Comparison of ENCODE assay signal across 8 cellular contexts in genomic region chr1:77889240-77889637, GRCh38. TPM values are rescaled to one million over a fixed set of nuclear protein-coding genes. Genes with fewer than 3 reads are reported as not detected.
DNase-seq lines count a peak whose midpoint lies in the region; ATAC-seq and TF ChIP-seq lines count a peak whose summit lies in the region.

No MANE protein-coding gene starts in this region.

- peaks cover 11% of the 10 kb centered on the region for H3K27me3 Mint-ChIP-seq in activated T-helper 17 cell treated with anti-CD3 and anti-CD28 coated beads, Interleukin-2, amount 50 U/mL, for 72 hours

- peaks cover 24% of the 10 kb centered on the region for H3K36me3 ChIP-seq in left ventricle myocardium inferior
- no peaks in the 10 kb centered on the region for H3K36me3 ChIP-seq in rectal smooth muscle tissue (ENCODE audit: control insufficient read depth, insufficient read depth, low read length)

- H3K9ac ChIP-seq in rectal smooth muscle tissue (ENCODE audit: low read length), result peak overlapping the region; percentile 17

- H3K9me3 Mint-ChIP-seq in activated T-helper 17 cell treated with anti-CD3 and anti-CD28 coated beads, Interleukin-2, amount 50 U/mL, for 72 hours, result no peaks in the 10 kb centered on the region

- H3K27ac ChIP-seq in left ventricle myocardium inferior (replicated peaks) (peak overlapping the region; percentile 98), rectal smooth muscle tissue (ENCODE audit: low read depth, low read length) (peak overlapping the region; percentile 95)

- intact Hi-C loops in left ventricle myocardium inferior (cut with micrococcal nuclease), result loop anchor here (5.0 kb wide), 1 partner anchor 57 kb away; no protein-coding TSS in a partner anchor

- no peak for TF ChIP-seq CTCF in AG09309 (IDR thresholded peaks at IDR 0.05; ENCODE audit: control insufficient read depth, insufficient read depth, low read depth, low read length, missing control alignments)
- TF ChIP-seq CTCF in left ventricle myocardium inferior (IDR thresholded peaks at IDR 0.05; ENCODE audit: borderline replicate concordance), result no peak

- peaks cover 2% of the 10 kb centered on the region for H3K36me3 Mint-ChIP-seq in activated T-helper 17 cell treated with anti-CD3 and anti-CD28 coated beads, Interleukin-2, amount 50 U/mL, for 72 hours (ENCODE audit: low read depth)

- H3K27me3 ChIP-seq in left ventricle myocardium inferior (ENCODE audit: low read depth) (no peaks in the 10 kb centered on the region), rectal smooth muscle tissue (ENCODE audit: control insufficient read depth, insufficient read depth, low read length) (no peaks in the 10 kb centered on the region)

- H3K27ac Mint-ChIP-seq in activated T-helper 17 cell treated with anti-CD3 and anti-CD28 coated beads, Interleukin-2, amount 50 U/mL, for 72 hours, result no peak overlapping the region

- H3K4me3 ChIP-seq in AG09309 (ENCODE audit: control insufficient read depth, low read depth, low read length) (peak overlapping the region; percentile 68), left ventricle myocardium inferior (peak overlapping the region; percentile 85), rectal smooth muscle tissue (ENCODE audit: low read length) (peak overlapping the region; percentile 69)

- H3K4me3 Mint-ChIP-seq in activated T-helper 17 cell treated with anti-CD3 and anti-CD28 coated beads, Interleukin-2, amount 50 U/mL, for 72 hours, result peak overlapping the region; percentile 63

- H3K9me3 ChIP-seq in left ventricle myocardium inferior (replicated peaks), result no peaks in the 10 kb centered on the region

- H3K4me1 ChIP-seq in left ventricle myocardium inferior, result peaks cover 40% of the 10 kb centered on the region
- peaks cover 10% of the 10 kb centered on the region for H3K4me1 ChIP-seq in rectal smooth muscle tissue (ENCODE audit: control insufficient read depth, insufficient read depth, low read length)

- H3K4me1 Mint-ChIP-seq in activated T-helper 17 cell treated with anti-CD3 and anti-CD28 coated beads, Interleukin-2, amount 50 U/mL, for 72 hours, result peaks cover 5% of the 10 kb centered on the region

- ATAC-seq in activated T-helper 17 cell treated with anti-CD3 and anti-CD28 coated beads, Interleukin-2, amount 50 U/mL, for 72 hours (replicated peaks), result no peak
- ATAC-seq in GM19351 (IDR thresholded peaks at IDR 0.05; ENCODE audit: unreplicated experiment), result no peak

- DNase-seq in AG09309 (ENCODE audit: low read depth), result no peak
- peak; percentile 31 for DNase-seq in H4 (ENCODE audit: low spot score)
- DNase-seq in left ventricle myocardium inferior, result no peak
- DNase-seq in stimulated activated naive CD4-positive, alpha-beta T cell treated with Interleukin-2 at 50 U/mL for 16 hours (lab: John Stamatoyannopoulos, UW), result no peak
- no peak for DNase-seq in NCI-H2029 (lab: John Stamatoyannopoulos, UW)

RNA-seq across cellular contexts. Expression of gene NEXN, which starts 0.8 kb away (rescaled TPM):
- total RNA-seq in H4 (2014; rRNA removed; shearing (Covaris generic)), result 1.6 and 2.4 TPM in 2 replicates
- total RNA-seq in activated T-helper 17 cell treated with anti-CD3 and anti-CD28 coated beads, Interleukin-2, amount 50 U/mL, for 72 hours, result under 1 TPM in 1 of 2 donors, not detected in 1; 0.24 TPM
- total RNA-seq in left ventricle myocardium inferior, result 391 TPM

Comparison
In these comparisons a context has a peak if more than half of its experiments do, and no peak if none do; other contexts are left out.
1. RNA of gene NEXN, which starts 0.8 kb away (total RNA-seq): 391 TPM in left ventricle myocardium inferior (single experiment); 1.6 to 2.4 TPM in H4 and 0.24 TPM in activated T-helper 17 cell treated with anti-CD3 and anti-CD28 coated beads, Interleukin-2, amount 50 U/mL, for 72 hours; every median in the first group is over 100 times any median in the second.
2. Peak in every context shown above with its lines, with median percentiles within 50 percentile points of each other: H3K4me3 ChIP-seq.